In genomic region chr20:1263853-1264252, GRCh38 we compare ENCODE assay signal across 23 cellular contexts. TPM values are rescaled to one million over a fixed set of nuclear protein-coding genes. Genes with fewer than 3 reads are reported as not detected.
DNase-seq lines count a peak whose midpoint lies in the region; ATAC-seq, FAIRE-seq and TF ChIP-seq lines count a peak whose summit lies in the region.
"Had no signal": no experiment of that assay in that cellular context is flagged by ENCODE, and none has a peak within 500 bp of the region (broad histone marks: within the 10 kb centered on the region; RNA-seq: fewer than 3 reads in every experiment).

No MANE protein-coding gene starts in this region.

- no peak overlapping the region for H2BK20ac ChIP-seq in H1 (ENCODE audit: low read length)

- H3K4me2 ChIP-seq in H1 (ENCODE audit: insufficient read depth in 1 of 2, low read depth in 2 of 2, low read length in 2 of 2): no peak overlapping the region

- no peak overlapping the region for H3K14ac ChIP-seq in H1 (ENCODE audit: insufficient read length)

- H3K27ac Mint-ChIP-seq in activated CD8-positive, alpha-beta T cell treated with anti-CD3 and anti-CD28 coated beads for 36 hours: peak overlapping the region; percentile 67
- H3K27ac Mint-ChIP-seq in activated CD8-positive, alpha-beta T cell treated with anti-CD3 and anti-CD28 coated beads, Interleukin-2, amount 10 ng/mL, durations not matched to agents 7 days and 5 days: no peak overlapping the region
- H3K27ac Mint-ChIP-seq: activated CD4-positive, alpha-beta T cell treated with anti-CD3 and anti-CD28 coated beads, Interleukin-2, amount 10 ng/mL, durations not matched to agents 7 days and 5 days; type B pancreatic cell had no signal

- H3K4ac ChIP-seq in H1 (replicated peaks; ENCODE audit: insufficient read length, low read depth, low read length): no peak overlapping the region

- H3K23ac ChIP-seq in H1 (ENCODE audit: insufficient read length): no peak overlapping the region

- CTCF ChIA-PET in activated CD8-positive, alpha-beta T cell treated with anti-CD3 and anti-CD28 coated beads for 36 hours (lab: Charles Lee): interaction anchor here (0.6 kb wide), 1 partner anchor 69 kb away, joined by 3 read pairs; no protein-coding TSS in a partner anchor
- CTCF ChIA-PET in activated CD8-positive, alpha-beta T cell treated with anti-CD3 and anti-CD28 coated beads, Interleukin-2, amount 10 ng/mL, durations not matched to agents 7 days and 5 days (lab: Charles Lee): interaction anchor here (1.4 kb wide), 1 partner anchor 240 kb away, joined by 4 read pairs; no protein-coding TSS in a partner anchor
- CTCF ChIA-PET in H1 (lab: Charles Lee; ENCODE audit: partially characterized antibody): interaction anchor here (1.4 kb wide), 1 partner anchor 49 kb away, joined by 3 read pairs; no protein-coding TSS in a partner anchor

- no peak overlapping the region for H2AK5ac ChIP-seq in H1 (ENCODE audit: low read depth, low read length)

- H3K27ac ChIP-seq in H1 (ENCODE audit: low read depth, low read length): no peak overlapping the region
- H3K27ac ChIP-seq: HL-60, ovary, SJSA1 had no signal

- H2BK5ac ChIP-seq in H1 (ENCODE audit: low read depth, low read length): no peak overlapping the region

- H3K27me3 ChIP-seq in H1 (replicated peaks in 1 of 4; ENCODE audit: control insufficient read depth in 3 of 4, extremely low read depth in 1 of 4, insufficient read depth in 3 of 4, low read length in 3 of 4): peaks cover 0 to 1% (median 0%) of the 10 kb centered on the region in 4 experiments; a peak in 1 of 7 replicates
- H3K27me3 ChIP-seq: ovary, SJSA1 had no signal

- H2BK15ac ChIP-seq in H1 (ENCODE audit: low read length): no peak overlapping the region

- FAIRE-seq in H1 (lab: Jason Lieb, UNC): no peak
- FAIRE-seq: A204.1 had no signal

- H2BK120ac ChIP-seq in H1 (replicated peaks; ENCODE audit: low read depth, low read length): no peak overlapping the region

- H3K4me1 ChIP-seq in H1 (replicated peaks in 1 of 4; ENCODE audit: control insufficient read depth in 3 of 4, insufficient read depth in 4 of 4, low read length in 3 of 4): peaks cover 0 to 13% (median 1%) of the 10 kb centered on the region in 4 experiments; a peak in 4 of 7 replicates

- H4K91ac ChIP-seq in H1 (replicated peaks; ENCODE audit: insufficient read length, low read length): no peak overlapping the region

- peaks cover 42% of the 10 kb centered on the region for H3K4me1 Mint-ChIP-seq in activated CD8-positive, alpha-beta T cell treated with anti-CD3 and anti-CD28 coated beads for 36 hours (ENCODE audit: low read depth)
- H3K4me1 Mint-ChIP-seq in activated CD8-positive, alpha-beta T cell treated with anti-CD3 and anti-CD28 coated beads, Interleukin-2, amount 10 ng/mL, durations not matched to agents 7 days and 5 days (ENCODE audit: low read depth): peaks cover 38% of the 10 kb centered on the region

- peak overlapping the region; percentile 77; the same call in 1 of the 2 replicates for H2AFZ ChIP-seq in H1 (ENCODE audit: low read length)

- no peak overlapping the region for H3K4me3 Mint-ChIP-seq in activated CD8-positive, alpha-beta T cell treated with anti-CD3 and anti-CD28 coated beads for 36 hours
- no peak overlapping the region for H3K4me3 Mint-ChIP-seq in activated CD8-positive, alpha-beta T cell treated with anti-CD3 and anti-CD28 coated beads, Interleukin-2, amount 10 ng/mL, durations not matched to agents 7 days and 5 days
- H3K4me3 Mint-ChIP-seq: activated CD4-positive, alpha-beta T cell treated with anti-CD3 and anti-CD28 coated beads, Interleukin-2, amount 10 ng/mL, durations not matched to agents 7 days and 5 days; activated T-cell treated with anti-CD3 and anti-CD28 coated beads, Interleukin-2, amount 50 U/mL, for 4 hours; type B pancreatic cell had no signal

- H3K36me3 ChIP-seq in H1 (ENCODE audit: control insufficient read depth in 2 of 4, insufficient read depth in 4 of 4, low read length in 3 of 4): no peaks in the 10 kb centered on the region
- H3K36me3 ChIP-seq: ovary, SJSA1 had no signal

- H3K9me3 ChIP-seq in H1 (ENCODE audit: insufficient read depth in 2 of 2, low read depth in 1 of 2, low read length in 1 of 2): no peaks in the 10 kb centered on the region
- H3K9me3 ChIP-seq: ovary, SJSA1 had no signal

- no peak overlapping the region for H3K18ac ChIP-seq in H1 (ENCODE audit: extremely low read depth, low read length)

- no peak overlapping the region for H4K5ac ChIP-seq in H1 (ENCODE audit: insufficient read length, low read depth, low read length)

- intact Hi-C loops in activated CD8-positive, alpha-beta T cell treated with anti-CD3 and anti-CD28 coated beads for 36 hours (cut with micrococcal nuclease): no loop called here

- H2BK12ac ChIP-seq in H1 (ENCODE audit: low read depth, low read length): no peak overlapping the region

- peaks cover 3% of the 10 kb centered on the region for H3K27me3 Mint-ChIP-seq in activated CD8-positive, alpha-beta T cell treated with anti-CD3 and anti-CD28 coated beads for 36 hours
- no peaks in the 10 kb centered on the region for H3K27me3 Mint-ChIP-seq in activated CD8-positive, alpha-beta T cell treated with anti-CD3 and anti-CD28 coated beads, Interleukin-2, amount 10 ng/mL, durations not matched to agents 7 days and 5 days (ENCODE audit: low read depth)
- H3K27me3 Mint-ChIP-seq: activated CD4-positive, alpha-beta T cell treated with anti-CD3 and anti-CD28 coated beads, Interleukin-2, amount 10 ng/mL, durations not matched to agents 7 days and 5 days had no signal

- H3K36me3 Mint-ChIP-seq in activated CD8-positive, alpha-beta T cell treated with anti-CD3 and anti-CD28 coated beads for 36 hours (ENCODE audit: low read depth): peaks cover 7% of the 10 kb centered on the region
- peaks cover 11% of the 10 kb centered on the region for H3K36me3 Mint-ChIP-seq in activated CD8-positive, alpha-beta T cell treated with anti-CD3 and anti-CD28 coated beads, Interleukin-2, amount 10 ng/mL, durations not matched to agents 7 days and 5 days (ENCODE audit: low read depth)
- H3K36me3 Mint-ChIP-seq: type B pancreatic cell had no signal

- no peaks in the 10 kb centered on the region for H3K79me2 ChIP-seq in H1 (ENCODE audit: control insufficient read depth in 1 of 2, insufficient read depth in 2 of 2, low read length in 2 of 2)

- H3K4me3 ChIP-seq in H1 (ENCODE audit: extremely low read depth in 1 of 4, insufficient read depth in 2 of 4, low read depth in 3 of 4, low read length in 4 of 4): no peak overlapping the region
- H3K4me3 ChIP-seq: ovary, SJSA1 had no signal

- TF ChIP-seq POLR2A in H1 (IDR thresholded peaks at IDR 0.05; ENCODE audit: control extremely low read depth in 1 of 2, low read depth in 2 of 2, low read length in 2 of 2): no peak

- no peak for TF ChIP-seq RAD21 in H1 (IDR thresholded peaks at IDR 0.05 in 1 of 2, conservative IDR thresholded peaks at IDR 0.05 in 1 of 2; ENCODE audit: low read depth in 2 of 2, low read length in 2 of 2)

- H3K9me3 Mint-ChIP-seq in activated CD8-positive, alpha-beta T cell treated with anti-CD3 and anti-CD28 coated beads for 36 hours: peaks cover 12% of the 10 kb centered on the region
- peaks cover 15% of the 10 kb centered on the region for H3K9me3 Mint-ChIP-seq in activated CD8-positive, alpha-beta T cell treated with anti-CD3 and anti-CD28 coated beads, Interleukin-2, amount 10 ng/mL, durations not matched to agents 7 days and 5 days (ENCODE audit: insufficient read depth)
- H3K9me3 Mint-ChIP-seq: activated T-cell treated with anti-CD3 and anti-CD28 coated beads, Interleukin-2, amount 50 U/mL, for 4 hours; type B pancreatic cell had no signal

- 83% methylated on average over 1 of the region's 1 CpG; no CpG with 5 or more reads in 1 of the 2 experiments for WGBS in H1 (ENCODE audit: extremely low coverage in 1 of 2, insufficient coverage in 1 of 2, insufficient read length in 1 of 2, insufficient replicate concordance in 2 of 2, low coverage in 1 of 2, low lambda C conversion rate in 2 of 2, missing lambda C conversion rate in 1 of 2), 2 experiments

- no peak for DNase-seq in activated CD8-positive, alpha-beta T cell treated with anti-CD3 and anti-CD28 coated beads for 36 hours
- no peak for DNase-seq in activated CD8-positive, alpha-beta T cell treated with anti-CD3 and anti-CD28 coated beads, Interleukin-2, amount 10 ng/mL, durations not matched to agents 7 days and 5 days
- DNase-seq in RKO (ENCODE audit: low spot score) (peak; percentile 54), H1 (ENCODE audit: low read depth in 1 of 2, low spot score in 2 of 2) (no peak), renal cortical epithelial cell (ENCODE audit: low read depth) (peak; percentile 37), NCI-H2029 (lab: John Stamatoyannopoulos, UW) (no peak)
- no peak for DNase-seq in activated effector memory CD4-positive, alpha-beta T cell treated with anti-CD3 and anti-CD28 coated beads, Interleukin-2, amount 50 U/mL, for 16 hours
- DNase-seq: activated CD4-positive, alpha-beta T cell treated with anti-CD3 and anti-CD28 coated beads, Interleukin-2, amount 10 ng/mL, durations not matched to agents 7 days and 5 days; activated T-cell treated with anti-CD3 and anti-CD28 coated beads, Interleukin-2, amount 50 U/mL, for 4 hours; aorta; COR-L47; hypothalamus; KG1; NCI-H1417 treated with DMSO at 0.1 percent for 48 hours; ovary; T1000 had no signal

- H4K20me1 ChIP-seq in H1 (replicated peaks in 1 of 2; ENCODE audit: control insufficient read depth in 1 of 2, insufficient read depth in 2 of 2, low read length in 2 of 2): no peaks in the 10 kb centered on the region

- no peaks in the 10 kb centered on the region for H3K79me1 ChIP-seq in H1 (ENCODE audit: low read depth, low read length)

- no peak for TF ChIP-seq CTCF in activated CD8-positive, alpha-beta T cell treated with anti-CD3 and anti-CD28 coated beads for 36 hours (IDR thresholded peaks at IDR 0.05)
- no peak for TF ChIP-seq CTCF in H1 (IDR thresholded peaks at IDR 0.05; ENCODE audit: control extremely low read depth in 1 of 3, insufficient read depth in 1 of 3, low read depth in 1 of 3, low read length in 3 of 3)

- H3K9ac ChIP-seq in H1 (replicated peaks in 1 of 4; ENCODE audit: extremely low read depth in 1 of 4, low read depth in 3 of 4, low read length in 3 of 4): no peak overlapping the region

- TF ChIP-seq EP300 in H1 (IDR thresholded peaks at IDR 0.05; ENCODE audit: borderline replicate concordance in 1 of 2, low read depth in 2 of 2, low read length in 2 of 2): no peak

- H4K8ac ChIP-seq in H1 (ENCODE audit: extremely low read depth, insufficient read depth, low read length): no peak overlapping the region

- H3K56ac ChIP-seq in H1 (replicated peaks; ENCODE audit: insufficient read length, low read depth, low read length): no peak overlapping the region

- H3K23me2 ChIP-seq in H1 (ENCODE audit: low read depth, low read length): peaks cover 4% of the 10 kb centered on the region; the same call in 1 of the 2 replicates

- ATAC-seq in activated CD8-positive, alpha-beta T cell treated with anti-CD3 and anti-CD28 coated beads for 36 hours: no peak
- ATAC-seq in activated CD8-positive, alpha-beta T cell treated with anti-CD3 and anti-CD28 coated beads, Interleukin-2, amount 10 ng/mL, durations not matched to agents 7 days and 5 days: no peak
- no peak for ATAC-seq in HG02852 (IDR thresholded peaks at IDR 0.05; ENCODE audit: unreplicated experiment)
- ATAC-seq: activated T-cell treated with anti-CD3 and anti-CD28 coated beads, Interleukin-2, amount 50 U/mL, for 4 hours; esophagus mucosa had no signal

- POLR2A ChIA-PET in activated CD8-positive, alpha-beta T cell treated with anti-CD3 and anti-CD28 coated beads for 36 hours (lab: Charles Lee): interaction anchor here (1.2 kb wide), 1 partner anchor 126 kb away, joined by 3 read pairs; no protein-coding TSS in a partner anchor
- POLR2A ChIA-PET in activated CD8-positive, alpha-beta T cell treated with anti-CD3 and anti-CD28 coated beads, Interleukin-2, amount 10 ng/mL, durations not matched to agents 7 days and 5 days (lab: Charles Lee): no interaction called here
- POLR2A ChIA-PET in H1 (lab: Charles Lee; ENCODE audit: partially characterized antibody): no interaction called here

RNA-seq across cellular contexts. Expression of gene SNPH, which starts 2.2 kb away (rescaled TPM):
- total RNA-seq in activated CD8-positive, alpha-beta T cell treated with anti-CD3 and anti-CD28 coated beads for 36 hours: 1 to 10 TPM; 3.7 to 4.1 TPM
- total RNA-seq in activated CD8-positive, alpha-beta T cell treated with anti-CD3 and anti-CD28 coated beads, Interleukin-2, amount 10 ng/mL, durations not matched to agents 7 days and 5 days: 1 to 10 TPM; 6.5 to 7.6 TPM
- total RNA-seq in H1 (2021; fragmentation: NEBNext Ultra II Directional; extraction: Animal tissue kit (Norgen Biotek cat#: 25700)): 4.0 and 4.9 TPM in 2 replicates
- 0.98 and 1.5 TPM in 2 replicates for polyA plus RNA-seq in H1 (2011; rRNA removed)
- polyA plus RNA-seq in H1 (2011; cell fraction: cytosol; rRNA removed): 1.0 TPM
- polyA plus RNA-seq in H1 (2011; cell fraction: nucleus; rRNA removed): 2.5 TPM
- 2.0 to 3.4 TPM (median 3.1 TPM) in 4 replicates for polyA plus RNA-seq in H1 (2012, experiment 1 of 2)
- polyA plus RNA-seq in H1 (2012, experiment 2 of 2): 2.5 TPM
- 1.8 TPM for polyA plus RNA-seq in H1 (2013, experiment 1 of 2)
- polyA plus RNA-seq in H1 (2013, experiment 2 of 2): 1.7 TPM
- 0.50 and 0.59 TPM in 2 replicates for polyA minus RNA-seq in H1 (2011; rRNA and poly(A)+ RNA removed)
- polyA minus RNA-seq in H1 (2011; cell fraction: cytosol; rRNA and poly(A)+ RNA removed): 1.2 TPM
- 2.1 TPM for polyA minus RNA-seq in H1 (2011; cell fraction: nucleus; rRNA and poly(A)+ RNA removed)
- 5.9 and 14.2 TPM in 2 replicates for total RNA-seq in renal cortical epithelial cell

RNA-seq across cellular contexts. Expression of gene RAD21L1, which starts 38.0 kb away (rescaled TPM):
- total RNA-seq in activated CD8-positive, alpha-beta T cell treated with anti-CD3 and anti-CD28 coated beads for 36 hours: under 1 TPM; 0.18 to 0.25 TPM
- total RNA-seq in activated CD8-positive, alpha-beta T cell treated with anti-CD3 and anti-CD28 coated beads, Interleukin-2, amount 10 ng/mL, durations not matched to agents 7 days and 5 days: under 1 TPM in 1 of 2 experiments, not detected in 1; 0.18 TPM
- total RNA-seq in H1 (2021; fragmentation: NEBNext Ultra II Directional; extraction: Animal tissue kit (Norgen Biotek cat#: 25700)): 0.26 and 0.48 TPM in 2 replicates
- 0.06 TPM in 1 of 2 replicates, not detected in the other for polyA plus RNA-seq in H1 (2011; rRNA removed)
- 0.13 TPM for polyA plus RNA-seq in H1 (2011; cell fraction: cytosol; rRNA removed)
- 0.06 TPM for polyA plus RNA-seq in H1 (2011; cell fraction: nucleus; rRNA removed)
- polyA plus RNA-seq in H1 (2012, experiment 1 of 2): 0.16 TPM in 1 of 4 replicates, not detected in the others
- polyA plus RNA-seq in H1 (2012, experiment 2 of 2): not detected
- 0.16 TPM for polyA plus RNA-seq in H1 (2013, experiment 1 of 2)
- 0.07 TPM for polyA plus RNA-seq in H1 (2013, experiment 2 of 2)
- polyA minus RNA-seq in H1 (2011; rRNA and poly(A)+ RNA removed): 0.56 TPM in 1 of 2 replicates, not detected in the other
- not detected for polyA minus RNA-seq in H1 (2011; cell fraction: cytosol; rRNA and poly(A)+ RNA removed)
- polyA minus RNA-seq in H1 (2011; cell fraction: nucleus; rRNA and poly(A)+ RNA removed): not detected
- total RNA-seq in renal cortical epithelial cell: 0.35 TPM in 1 of 2 replicates, not detected in the other
- total RNA-seq: aorta, esophagus mucosa, ovary, skeletal muscle tissue had no signal
- polyA plus RNA-seq: aorta, ovary had no signal

Comparison
In these comparisons a context has a peak if more than half of its experiments do, and no peak if none do; other contexts are left out.
1. DNase-seq: peak in RKO (single experiment) and renal cortical epithelial cell (single experiment); none in activated CD8-positive, alpha-beta T cell treated with anti-CD3 and anti-CD28 coated beads for 36 hours (single experiment), activated CD8-positive, alpha-beta T cell treated with anti-CD3 and anti-CD28 coated beads, Interleukin-2, amount 10 ng/mL, durations not matched to agents 7 days and 5 days (single experiment), H1 (0 of 2), NCI-H2029 (single experiment) and activated effector memory CD4-positive, alpha-beta T cell treated with anti-CD3 and anti-CD28 coated beads, Interleukin-2, amount 50 U/mL, for 16 hours (single experiment).